Comparison of ENCODE assay signal across 8 cellular contexts in the genomic region with DNA sequence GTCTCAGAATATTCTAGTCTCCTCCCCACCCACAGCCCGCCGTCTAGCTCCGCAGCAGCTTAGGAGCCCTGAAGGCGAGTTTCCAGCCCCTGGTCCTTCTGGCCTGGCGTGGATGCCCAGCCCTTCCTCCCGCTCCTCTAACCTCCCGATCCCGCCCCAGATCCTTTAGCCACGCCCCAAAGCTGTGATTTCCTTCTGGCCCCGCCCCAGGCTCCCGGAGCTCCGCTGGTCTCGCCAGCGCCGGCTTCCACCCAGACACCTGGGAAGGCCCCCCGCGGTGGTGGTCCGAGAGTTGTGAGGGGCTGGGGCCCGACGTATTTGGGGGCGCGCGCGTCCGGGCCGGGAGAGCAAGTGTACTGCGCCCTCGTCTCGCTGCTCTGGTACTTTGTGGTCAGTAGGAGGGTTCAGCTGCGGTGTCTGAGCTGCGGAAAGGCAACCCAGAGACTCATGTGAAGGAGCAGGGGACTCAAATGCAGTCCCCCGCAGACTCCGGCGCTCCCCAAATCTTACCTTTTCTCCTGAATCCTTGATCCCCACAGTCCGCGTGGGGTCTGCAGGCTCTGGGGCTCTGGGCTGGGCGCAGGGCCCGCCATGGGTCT. TPM values are rescaled to one million over a fixed set of nuclear protein-coding genes. Genes with fewer than 3 reads are reported as not detected.
DNase-seq lines count a peak whose midpoint lies in the region; ATAC-seq, FAIRE-seq and TF ChIP-seq lines count a peak whose summit lies in the region.

A gene (minus strand): TSS at position 114 of the 599 bp plus-strand sequence. CDS start 2,374 bp downstream, outside the sequence.

- H3K4me1 ChIP-seq in OCI-LY7 (ENCODE audit: insufficient read depth, low read length, poor library complexity, severe bottlenecking) (no peaks in the 10 kb centered on the region), astrocyte (ENCODE audit: insufficient read depth, low read length) (peaks cover 19% of the 10 kb centered on the region), right cardiac atrium (ENCODE audit: control insufficient read depth, insufficient read depth, low read length) (no peaks in the 10 kb centered on the region)

- H3K4me2 ChIP-seq in OCI-LY7 (ENCODE audit: low read length) (peak within 1 kb of the TSS; percentile 16; the same call in 1 of the 2 replicates), astrocyte (ENCODE audit: low read length) (peak within 1 kb of the TSS; percentile 90)

- intact Hi-C loops in OCI-LY7 (cut with micrococcal nuclease; ENCODE audit: unreplicated experiment) (no loop called here), right cardiac atrium (cut with DNase I) (no loop called here)

- no TSS peak for BruUV-seq in OCI-LY7 (replicated peaks; lab: Mats Ljungman, UMichigan)

- CTCF ChIA-PET in OCI-LY7 (lab: Charles Lee; ENCODE audit: unreplicated experiment), result no interaction called here

- no peaks in the 10 kb centered on the region for H3K9me2 ChIP-seq in OCI-LY7 (ENCODE audit: insufficient read depth, low read length)

- FAIRE-seq in astrocyte (lab: Jason Lieb, UNC), result no peak

- H3K27ac Mint-ChIP-seq in astrocyte (ENCODE audit: unreplicated experiment), result peak within 1 kb of the TSS; percentile 93

- H3K36me3 ChIP-seq in OCI-LY7 (ENCODE audit: insufficient read depth, low read length), result no peaks in the 10 kb centered on the region
- H3K36me3 ChIP-seq in astrocyte (ENCODE audit: insufficient read depth, low read length), result no peaks in the 10 kb centered on the region

- peaks cover 10% of the 10 kb centered on the region for H3K27me3 Mint-ChIP-seq in astrocyte (ENCODE audit: low read depth, unreplicated experiment)

- DNase-seq in GM13976 (ENCODE audit: low spot score) (peak; percentile 61), OCI-LY7 (ENCODE audit: low spot score) (no peak), astrocyte (ENCODE audit: low read depth) (peak; percentile 35), right cardiac atrium (peak; percentile 79 to 90 (median 90)), retinal pigment epithelial cell (ENCODE audit: low read depth) (no peak)

- H3K4me3 ChIP-seq in OCI-LY7 (ENCODE audit: low read depth, low read length, poor library complexity, severe bottlenecking), result no peak within 1 kb of the TSS
- peak within 1 kb of the TSS; percentile 81 for H3K4me3 ChIP-seq in astrocyte (ENCODE audit: insufficient read depth, low read depth, low read length)
- peak within 1 kb of the TSS; percentile 49 for H3K4me3 ChIP-seq in right cardiac atrium (ENCODE audit: low read length)
- H3K4me3 ChIP-seq in retinal pigment epithelial cell (ENCODE audit: low read length), result peak within 1 kb of the TSS; percentile 53

- no peaks in the 10 kb centered on the region for H3K27me3 ChIP-seq in astrocyte (ENCODE audit: insufficient read depth, low read length)
- H3K27me3 ChIP-seq in right cardiac atrium (ENCODE audit: control insufficient read depth, insufficient read depth), result no peaks in the 10 kb centered on the region

- H4K20me1 ChIP-seq in OCI-LY7 (ENCODE audit: insufficient read depth, low read length), result no peaks in the 10 kb centered on the region
- H4K20me1 ChIP-seq in astrocyte (ENCODE audit: insufficient read depth, low read length), result peaks cover 41% of the 10 kb centered on the region

- peaks cover 7% of the 10 kb centered on the region for H3K36me3 Mint-ChIP-seq in astrocyte (ENCODE audit: low read depth, unreplicated experiment)

- H3K9ac ChIP-seq in astrocyte (ENCODE audit: low read length), result peak within 1 kb of the TSS; percentile 81

- H2AFZ ChIP-seq in OCI-LY7 (ENCODE audit: low read length) (no peak within 1 kb of the TSS), astrocyte (ENCODE audit: low read depth, low read length) (peak within 1 kb of the TSS; percentile 78)

- peaks cover 11% of the 10 kb centered on the region for H3K4me1 Mint-ChIP-seq in astrocyte (ENCODE audit: low read depth, unreplicated experiment)

- 4% methylated on average over 38 of the region's 38 CpGs for WGBS in right cardiac atrium

- no peak within 1 kb of the TSS for H3K27ac ChIP-seq in OCI-LY7 (ENCODE audit: low read depth, low read length, poor library complexity, severe bottlenecking)
- H3K27ac ChIP-seq in astrocyte (ENCODE audit: low read depth, low read length), result peak within 1 kb of the TSS; percentile 33
- H3K27ac ChIP-seq in right cardiac atrium (ENCODE audit: low read length), result no peak within 1 kb of the TSS

- no peaks in the 10 kb centered on the region for H3K9me3 Mint-ChIP-seq in astrocyte (ENCODE audit: unreplicated experiment)

- peak; percentile 80 to 87 for ATAC-seq in right cardiac atrium
- no peak for ATAC-seq in GM19328 (IDR thresholded peaks at IDR 0.05; ENCODE audit: unreplicated experiment)
- ATAC-seq in HG02678 (IDR thresholded peaks at IDR 0.05; ENCODE audit: unreplicated experiment), result no peak
- no peak for ATAC-seq in GM18867 (IDR thresholded peaks at IDR 0.05; ENCODE audit: unreplicated experiment)

- no peaks in the 10 kb centered on the region for H3K79me2 ChIP-seq in OCI-LY7 (ENCODE audit: insufficient read depth, low read depth, low read length)
- H3K79me2 ChIP-seq in astrocyte (ENCODE audit: insufficient read depth, low read length), result peaks cover 59% of the 10 kb centered on the region

- TF ChIP-seq CTCF in GM13976 (IDR thresholded peaks at IDR 0.05; ENCODE audit: borderline replicate concordance, control extremely low read depth, extremely low read depth, insufficient read depth, missing control alignments) (no peak), OCI-LY7 (conservative IDR thresholded peaks at IDR 0.05; ENCODE audit: low read length) (no peak), astrocyte (IDR thresholded peaks at IDR 0.05; ENCODE audit: insufficient read depth, low read depth, low read length) (no peak), retinal pigment epithelial cell (conservative IDR thresholded peaks at IDR 0.05; ENCODE audit: low read depth, low read length) (no peak)

- H3K9me3 ChIP-seq in OCI-LY7 (ENCODE audit: low read length), result no peaks in the 10 kb centered on the region
- H3K9me3 ChIP-seq in astrocyte (ENCODE audit: insufficient read depth, low read depth, low read length), result no peaks in the 10 kb centered on the region
- H3K9me3 ChIP-seq in right cardiac atrium (ENCODE audit: control insufficient read depth, low read length), result no peaks in the 10 kb centered on the region

- peak within 1 kb of the TSS; percentile 93 for H3K4me3 Mint-ChIP-seq in astrocyte (ENCODE audit: unreplicated experiment)

- in situ Hi-C loops in GM13976 (cut with MboI; ENCODE audit: low sequenced_read_pairs, unreplicated experiment), result no loop called here

- POLR2A ChIA-PET in OCI-LY7 (lab: Charles Lee), result interaction anchor here (0.5 kb wide), 1 partner anchor 553 kb away, joined by 3 read pairs; no protein-coding TSS in a partner anchor

RNA-seq across cellular contexts. Expression of the gene that starts here (rescaled TPM):
- not detected in 2 replicates for total RNA-seq in OCI-LY7 (2014; rRNA removed; shearing (Covaris generic))
- total RNA-seq in OCI-LY7 (2022), result not detected in 2 replicates
- total RNA-seq in astrocyte, result 7.1 and 8.8 TPM in 2 replicates
- total RNA-seq in right cardiac atrium, result under 1 TPM in 1 of 4 donors, not detected in 3; 0.26 TPM
- polyA plus RNA-seq in right cardiac atrium, result 0.07 TPM

Comparison
In these comparisons a context has a peak if more than half of its experiments do, and no peak if none do; other contexts are left out.
1. Peak in DNase-seq, ATAC-seq and H3K4me3 ChIP-seq in right cardiac atrium; RNA of the gene not detected or under 1 TPM.
2. DNase-seq: peak in GM13976 (single experiment) and astrocyte (single experiment); none in OCI-LY7 (single experiment) and retinal pigment epithelial cell (single experiment).